ENCODE assay signal across 26 cellular contexts in genomic region chr7:2861509-2861908, GRCh38.
"Had no signal": no experiment of that assay in that cellular context is flagged by ENCODE, and none has a peak within 500 bp of the region (broad histone marks: within the 10 kb centered on the region; RNA-seq: fewer than 3 reads in every experiment).

No MANE protein-coding gene starts in this region.

- H3K4me3 Mint-ChIP-seq: activated CD4-positive, alpha-beta T cell treated with anti-CD3 and anti-CD28 coated beads for 36 hours; activated CD4-positive, alpha-beta T cell treated with anti-CD3 and anti-CD28 coated beads, Interleukin-2, amount 10 ng/mL, durations not matched to agents 7 days and 5 days; activated naive CD4-positive, alpha-beta T cell treated with anti-CD3 and anti-CD28 coated beads, Interleukin-2, amount 50 U/mL, for 24 hours; activated naive CD8-positive, alpha-beta T cell treated with anti-CD3 and anti-CD28 coated beads, Interleukin-2, amount 10 ng/mL, durations not matched to agents 7 days and 5 days; activated T-cell treated with anti-CD3 and anti-CD28 coated beads, Interleukin-2, amount 50 U/mL, for 24 hours had no signal

- H3K9me3 Mint-ChIP-seq: activated CD4-positive, alpha-beta T cell treated with anti-CD3 and anti-CD28 coated beads, Interleukin-2, amount 10 ng/mL, durations not matched to agents 7 days and 5 days; activated naive CD4-positive, alpha-beta T cell treated with anti-CD3 and anti-CD28 coated beads, Interleukin-2, amount 50 U/mL, for 24 hours; activated naive CD8-positive, alpha-beta T cell treated with anti-CD3 and anti-CD28 coated beads, Interleukin-2, amount 10 ng/mL, durations not matched to agents 7 days and 5 days; activated T-cell treated with anti-CD3 and anti-CD28 coated beads, Interleukin-2, amount 50 U/mL, for 24 hours; activated T-helper 2 cell treated with anti-CD3 and anti-CD28 coated beads, Interferon-gamma antibody, Interleukin-2, Interleukin-4, amounts not matched to agents 10 μg/mL and 5 μg/mL and 100 μg/mL, durations not matched to agents 14 hours and 24 hours and 36 hours; brain had no signal

- ATAC-seq: activated CD4-positive, alpha-beta T cell treated with anti-CD3 and anti-CD28 coated beads for 36 hours; activated CD4-positive, CD25-positive, alpha-beta regulatory T cell treated with anti-CD3 and anti-CD28 coated beads, Interleukin-2, amount 50 U/mL, for 24 hours; activated CD8-positive, alpha-beta T cell treated with anti-CD3 and anti-CD28 coated beads, Interleukin-2, amount 10 ng/mL, durations not matched to agents 7 days and 5 days had no signal

- H3K36me3 Mint-ChIP-seq: activated naive CD8-positive, alpha-beta T cell treated with anti-CD3 and anti-CD28 coated beads, Interleukin-2, amount 10 ng/mL, durations not matched to agents 7 days and 5 days; brain had no signal

- FAIRE-seq: bronchial epithelial cell had no signal

- H3K27me3 Mint-ChIP-seq: activated CD4-positive, alpha-beta T cell treated with anti-CD3 and anti-CD28 coated beads for 36 hours; activated CD4-positive, alpha-beta T cell treated with anti-CD3 and anti-CD28 coated beads, Interleukin-2, amount 10 ng/mL, durations not matched to agents 7 days and 5 days; activated naive CD4-positive, alpha-beta T cell treated with anti-CD3 and anti-CD28 coated beads, Interleukin-2, amount 50 U/mL, for 24 hours; activated naive CD8-positive, alpha-beta T cell treated with anti-CD3 and anti-CD28 coated beads, Interleukin-2, amount 10 ng/mL, durations not matched to agents 7 days and 5 days; activated T-cell treated with anti-CD3 and anti-CD28 coated beads, Interleukin-2, amount 50 U/mL, for 24 hours had no signal

- H3K27ac Mint-ChIP-seq: activated CD4-positive, alpha-beta T cell treated with anti-CD3 and anti-CD28 coated beads for 36 hours; activated CD4-positive, alpha-beta T cell treated with anti-CD3 and anti-CD28 coated beads, Interleukin-2, amount 10 ng/mL, durations not matched to agents 7 days and 5 days; activated CD8-positive, alpha-beta T cell treated with anti-CD3 and anti-CD28 coated beads, Interleukin-2, amount 10 ng/mL, durations not matched to agents 7 days and 5 days; activated naive CD4-positive, alpha-beta T cell treated with anti-CD3 and anti-CD28 coated beads, Interleukin-2, amount 50 U/mL, for 24 hours; activated naive CD8-positive, alpha-beta T cell treated with anti-CD3 and anti-CD28 coated beads, Interleukin-2, amount 10 ng/mL, durations not matched to agents 7 days and 5 days; activated T-cell treated with anti-CD3 and anti-CD28 coated beads, Interleukin-2, amount 50 U/mL, for 24 hours; activated T-helper 2 cell treated with anti-CD3 and anti-CD28 coated beads, Interferon-gamma antibody, Interleukin-2, Interleukin-4, amounts not matched to agents 10 μg/mL and 5 μg/mL and 100 μg/mL, durations not matched to agents 14 hours and 24 hours and 36 hours had no signal

- H3K27me3 ChIP-seq: ascending aorta, SJCRH30 had no signal

- H3K27ac ChIP-seq: SJCRH30, SK-N-MC had no signal

- H3K36me3 ChIP-seq: ascending aorta, SJCRH30 had no signal

- DNase-seq: activated CD4-positive, alpha-beta T cell treated with anti-CD3 and anti-CD28 coated beads for 36 hours; activated CD4-positive, alpha-beta T cell treated with anti-CD3 and anti-CD28 coated beads, Interleukin-2, amount 10 ng/mL, durations not matched to agents 7 days and 5 days; activated CD4-positive, alpha-beta T cell treated with anti-CD3 and anti-CD28 coated beads, Interleukin-2, amount 50 U/mL, for 48 hours; activated CD8-positive, alpha-beta T cell treated with anti-CD3 and anti-CD28 coated beads, Interleukin-2, amount 10 ng/mL, durations not matched to agents 7 days and 5 days; activated gamma-delta T cell; activated naive CD4-positive, alpha-beta T cell treated with Interleukin-2 at 50 U/mL for 16 hours; activated naive CD8-positive, alpha-beta T cell treated with anti-CD3 and anti-CD28 coated beads, Interleukin-2, amount 10 ng/mL, durations not matched to agents 7 days and 5 days; activated T-cell treated with anti-CD3 and anti-CD28 coated beads, Interleukin-2, amount 50 U/mL, for 24 hours; amygdala; caudate nucleus; cerebellar nuclear complex; NCI-H187 treated with DMSO at 0.1 percent for 48 hours; NCI-H2171 treated with DMSO at 0.1 percent for 48 hours; NCI-H2227 treated with DMSO at 0.1 percent for 48 hours; NCI-H446 treated with DMSO at 0.1 percent for 48 hours; NCI-H524 treated with DMSO at 0.1 percent for 48 hours; SHP77; SJCRH30; T1000 had no signal

- H3K4me3 ChIP-seq: ascending aorta, SJCRH30, SK-N-MC had no signal

- H3K9me3 ChIP-seq: ascending aorta, SJCRH30 had no signal
